26 cellular contexts compared by ENCODE assay signal in the genomic region with DNA sequence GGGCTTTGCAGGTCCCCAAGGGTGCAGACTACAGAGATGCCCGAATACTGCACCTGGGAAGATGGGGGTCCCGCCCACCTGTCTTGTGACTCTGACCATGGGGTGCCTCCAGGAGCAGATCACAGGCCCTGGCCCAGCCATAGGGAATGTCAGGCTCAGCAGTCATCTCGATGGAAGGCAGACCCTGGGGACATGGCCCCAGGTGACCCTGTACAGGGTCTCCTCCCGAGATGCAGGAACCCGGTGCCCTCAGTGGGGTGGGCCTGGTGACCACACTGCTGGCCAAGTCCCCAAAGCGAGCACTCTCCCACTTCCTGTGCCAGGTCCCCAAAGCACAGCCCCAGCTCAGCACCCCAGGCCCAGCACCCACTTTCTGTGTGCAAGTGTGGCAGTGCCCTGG.
"Had no signal": no experiment of that assay in that cellular context is flagged by ENCODE, and none has a peak within 500 bp of the region (broad histone marks: within the 10 kb centered on the region; RNA-seq: fewer than 3 reads in every experiment).

No MANE protein-coding gene starts in this region.

- H3K36me3 ChIP-seq: colonic mucosa, esophagus squamous epithelium, gastroesophageal sphincter had no signal

- H3K4me3 Mint-ChIP-seq: activated CD4-positive, alpha-beta memory T cell treated with anti-CD3 and anti-CD28 coated beads for 36 hours; activated CD4-positive, alpha-beta T cell treated with anti-CD3 and anti-CD28 coated beads for 36 hours; activated CD4-positive, alpha-beta T cell treated with anti-CD3 and anti-CD28 coated beads, Interleukin-2, amount 10 ng/mL, durations not matched to agents 24 days and 14 days; activated CD8-positive, alpha-beta memory T cell treated with anti-CD3 and anti-CD28 coated beads, Interleukin-2, amount 10 ng/mL, durations not matched to agents 7 days and 5 days; activated CD8-positive, alpha-beta T cell treated with anti-CD3 and anti-CD28 coated beads, Interleukin-2, amount 10 ng/mL, durations not matched to agents 7 days and 5 days; activated naive CD8-positive, alpha-beta T cell; activated T-cell treated with anti-CD3 and anti-CD28 coated beads, Interleukin-2, amount 50 U/mL, for 24 hours; activated T-helper 17 cell treated with anti-CD3 and anti-CD28 coated beads, Interleukin-2, amount 50 U/mL, for 72 hours had no signal

- H3K27ac ChIP-seq: body of pancreas, colonic mucosa, epithelial cell of prostate, esophagus squamous epithelium, gastroesophageal sphincter had no signal

- H3K4me3 ChIP-seq: body of pancreas, colonic mucosa, esophagus squamous epithelium, gastroesophageal sphincter had no signal

- H3K27ac Mint-ChIP-seq: activated CD4-positive, alpha-beta memory T cell treated with anti-CD3 and anti-CD28 coated beads for 36 hours; activated CD4-positive, alpha-beta T cell treated with anti-CD3 and anti-CD28 coated beads for 36 hours; activated CD4-positive, alpha-beta T cell treated with anti-CD3 and anti-CD28 coated beads, Interleukin-2, amount 10 ng/mL, durations not matched to agents 24 days and 14 days; activated CD8-positive, alpha-beta memory T cell treated with anti-CD3 and anti-CD28 coated beads, Interleukin-2, amount 10 ng/mL, durations not matched to agents 7 days and 5 days; activated CD8-positive, alpha-beta T cell treated with anti-CD3 and anti-CD28 coated beads, Interleukin-2, amount 10 ng/mL, durations not matched to agents 7 days and 5 days; activated naive CD8-positive, alpha-beta T cell; activated T-cell treated with anti-CD3 and anti-CD28 coated beads, Interleukin-2, amount 50 U/mL, for 24 hours; activated T-helper 17 cell treated with anti-CD3 and anti-CD28 coated beads, Interleukin-2, amount 50 U/mL, for 72 hours had no signal

- H3K27me3 Mint-ChIP-seq: activated CD4-positive, alpha-beta memory T cell treated with anti-CD3 and anti-CD28 coated beads for 36 hours; activated CD4-positive, alpha-beta T cell treated with anti-CD3 and anti-CD28 coated beads for 36 hours; activated CD4-positive, alpha-beta T cell treated with anti-CD3 and anti-CD28 coated beads, Interleukin-2, amount 10 ng/mL, durations not matched to agents 24 days and 14 days; activated CD8-positive, alpha-beta memory T cell treated with anti-CD3 and anti-CD28 coated beads, Interleukin-2, amount 10 ng/mL, durations not matched to agents 7 days and 5 days; activated naive CD8-positive, alpha-beta T cell; activated T-cell treated with anti-CD3 and anti-CD28 coated beads, Interleukin-2, amount 50 U/mL, for 24 hours; activated T-helper 17 cell treated with anti-CD3 and anti-CD28 coated beads, Interleukin-2, amount 50 U/mL, for 72 hours had no signal

- H3K9me3 Mint-ChIP-seq: activated CD4-positive, alpha-beta memory T cell treated with anti-CD3 and anti-CD28 coated beads for 36 hours; activated CD4-positive, alpha-beta T cell treated with anti-CD3 and anti-CD28 coated beads, Interleukin-2, amount 10 ng/mL, durations not matched to agents 24 days and 14 days; activated T-cell treated with anti-CD3 and anti-CD28 coated beads, Interleukin-2, amount 50 U/mL, for 24 hours; activated T-helper 17 cell treated with anti-CD3 and anti-CD28 coated beads, Interleukin-2, amount 50 U/mL, for 72 hours had no signal

- H3K4me1 ChIP-seq: body of pancreas, colonic mucosa, esophagus squamous epithelium, gastroesophageal sphincter had no signal

- H3K36me3 Mint-ChIP-seq: activated CD4-positive, alpha-beta memory T cell treated with anti-CD3 and anti-CD28 coated beads for 36 hours; activated CD8-positive, alpha-beta memory T cell treated with anti-CD3 and anti-CD28 coated beads, Interleukin-2, amount 10 ng/mL, durations not matched to agents 7 days and 5 days; activated naive CD8-positive, alpha-beta T cell had no signal

- H3K9me3 ChIP-seq: body of pancreas, colonic mucosa, gastroesophageal sphincter had no signal

- H3K27me3 ChIP-seq: body of pancreas, colonic mucosa, esophagus squamous epithelium, gastroesophageal sphincter had no signal

- ATAC-seq: activated CD4-positive, alpha-beta T cell treated with anti-CD3 and anti-CD28 coated beads for 36 hours; activated CD8-positive, alpha-beta memory T cell treated with anti-CD3 and anti-CD28 coated beads, Interleukin-2, amount 10 ng/mL, durations not matched to agents 7 days and 5 days; activated CD8-positive, alpha-beta T cell treated with anti-CD3 and anti-CD28 coated beads, Interleukin-2, amount 10 ng/mL, durations not matched to agents 7 days and 5 days; activated T-helper 17 cell treated with anti-CD3 and anti-CD28 coated beads, Interleukin-2, amount 50 U/mL, for 72 hours; body of pancreas; gastroesophageal sphincter had no signal

- DNase-seq: activated CD4-positive, alpha-beta memory T cell treated with anti-CD3 and anti-CD28 coated beads for 36 hours; activated CD4-positive, alpha-beta T cell treated with anti-CD3 and anti-CD28 coated beads for 36 hours; activated CD4-positive, alpha-beta T cell treated with anti-CD3 and anti-CD28 coated beads, Interleukin-2, amount 10 ng/mL, durations not matched to agents 24 days and 14 days; activated CD4-positive, CD25-positive, alpha-beta regulatory T cell; activated CD4-positive, CD25-positive, alpha-beta regulatory T cell treated with anti-CD3 and anti-CD28 coated beads, Interleukin-2, amount 50 U/mL, for 72 hours; activated CD8-positive, alpha-beta memory T cell treated with anti-CD3 and anti-CD28 coated beads, Interleukin-2, amount 10 ng/mL, durations not matched to agents 7 days and 5 days; activated CD8-positive, alpha-beta memory T cell treated with anti-CD3 and anti-CD28 coated beads, Interleukin-2, amount 50 U/mL, for 4 hours; activated CD8-positive, alpha-beta T cell treated with anti-CD3 and anti-CD28 coated beads, Interleukin-2, amount 10 ng/mL, durations not matched to agents 7 days and 5 days; activated effector memory CD4-positive, alpha-beta T cell treated with Interleukin-2 at 50 U/mL for 16 hours; activated gamma-delta T cell treated with Interleukin-2 at 50 U/mL for 16 hours; activated naive CD4-positive, alpha-beta T cell treated with anti-CD3 and anti-CD28 coated beads, Interleukin-2, amount 50 U/mL, for 16 hours; activated naive CD4-positive, alpha-beta T cell treated with Interleukin-2 at 50 U/mL for 16 hours; activated T-cell treated with anti-CD3 and anti-CD28 coated beads, Interleukin-2, amount 50 U/mL, for 24 hours; amniotic stem cell; anterior cingulate cortex; body of pancreas; caudate nucleus; colonic mucosa; effector CD8-positive, alpha-beta T cell; esophagus squamous epithelium; foreskin melanocyte; T-helper 2 cell had no signal

- H3K4me1 Mint-ChIP-seq: activated CD4-positive, alpha-beta T cell treated with anti-CD3 and anti-CD28 coated beads for 36 hours; activated CD4-positive, alpha-beta T cell treated with anti-CD3 and anti-CD28 coated beads, Interleukin-2, amount 10 ng/mL, durations not matched to agents 24 days and 14 days; activated CD8-positive, alpha-beta memory T cell treated with anti-CD3 and anti-CD28 coated beads, Interleukin-2, amount 10 ng/mL, durations not matched to agents 7 days and 5 days; activated T-helper 17 cell treated with anti-CD3 and anti-CD28 coated beads, Interleukin-2, amount 50 U/mL, for 72 hours had no signal
